Comparison of ENCODE assay signal across 8 cellular contexts in genomic region chr6:149483849-149484635, GRCh38. TPM values are rescaled to one million over a fixed set of nuclear protein-coding genes. Genes with fewer than 3 reads are reported as not detected.
A peak's percentile ranks its signal among the peaks of the same experiment; 100 is the strongest.
DNase-seq lines count a peak whose midpoint lies in the region; ATAC-seq and TF ChIP-seq lines count a peak whose summit lies in the region.

No MANE protein-coding gene starts in this region.

- H3K9me3 Mint-ChIP-seq in T-helper 2 cell treated with Interferon-gamma antibody and Interleukin-4, amounts not matched to agents 5 μg/mL and 100 μg/mL, for 36 hours, result no peaks in the 10 kb centered on the region

- no peak for ATAC-seq in GM18498 (IDR thresholded peaks at IDR 0.05; ENCODE audit: unreplicated experiment)

- TF ChIP-seq EP300 in esophagus muscularis mucosa (IDR thresholded peaks at IDR 0.05), result no peak

- no peak overlapping the region for H3K27ac ChIP-seq in PC-9
- peak overlapping the region; percentile 34 to 68 (median 50) for H3K27ac ChIP-seq in esophagus muscularis mucosa (replicated peaks in 1 of 4)
- H3K27ac ChIP-seq in spleen, result peak overlapping the region; percentile 69 to 92 (median 90)

- peak overlapping the region; percentile 93 for H3K27ac Mint-ChIP-seq in T-helper 2 cell treated with Interferon-gamma antibody and Interleukin-4, amounts not matched to agents 5 μg/mL and 100 μg/mL, for 36 hours

- no peak for TF ChIP-seq CTCF in PC-9 (conservative IDR thresholded peaks at IDR 0.05)
- TF ChIP-seq CTCF in esophagus muscularis mucosa (IDR thresholded peaks at IDR 0.05), result no peak
- TF ChIP-seq CTCF in spleen (IDR thresholded peaks at IDR 0.05 in 8 of 11, conservative IDR thresholded peaks at IDR 0.05 in 3 of 11), result no peak

- H3K4me1 Mint-ChIP-seq in T-helper 2 cell treated with Interferon-gamma antibody and Interleukin-4, amounts not matched to agents 5 μg/mL and 100 μg/mL, for 36 hours (ENCODE audit: low read depth), result peaks cover 58% of the 10 kb centered on the region

- peaks cover 14% of the 10 kb centered on the region for H3K36me3 Mint-ChIP-seq in T-helper 2 cell treated with Interferon-gamma antibody and Interleukin-4, amounts not matched to agents 5 μg/mL and 100 μg/mL, for 36 hours (ENCODE audit: low read depth)

- H3K79me2 ChIP-seq in PC-9 (ENCODE audit: low read depth), result no peaks in the 10 kb centered on the region

- WGBS in esophagus muscularis mucosa, result 89% methylated on average over 11 of the region's 11 CpGs
- 65 to 76% (median 73%) methylated on average over 11 of the region's 11 CpGs for WGBS in spleen, 5 donors

- 0 out of 2 replicates have a peak, but pooled peaks cover 9% of the 10 kb centered on the region for H3K4me1 ChIP-seq in PC-9 (replicated peaks; ENCODE audit: insufficient read depth)
- H3K4me1 ChIP-seq in esophagus muscularis mucosa, result peaks cover 12 to 30% (median 23%) of the 10 kb centered on the region in 4 donors
- H3K4me1 ChIP-seq in spleen, result peaks cover 47 to 85% (median 66%) of the 10 kb centered on the region in 6 donors

- no peaks in the 10 kb centered on the region for H3F3A ChIP-seq in PC-9 (ENCODE audit: insufficient read depth, low read depth)

- no peaks in the 10 kb centered on the region for H3K9me3 ChIP-seq in PC-9 (ENCODE audit: insufficient read depth, low read depth)
- no peaks in the 10 kb centered on the region for H3K9me3 ChIP-seq in esophagus muscularis mucosa
- H3K9me3 ChIP-seq in spleen, result no peaks in the 10 kb centered on the region

- H3K36me3 ChIP-seq in PC-9 (ENCODE audit: low read depth) (no peaks in the 10 kb centered on the region), esophagus muscularis mucosa (no peaks in the 10 kb centered on the region), spleen (no peaks in the 10 kb centered on the region)

- DNase-seq in T-helper 2 cell treated with Interferon-gamma antibody and Interleukin-4, amounts not matched to agents 5 μg/mL and 100 μg/mL, for 36 hours (ENCODE audit: low spot score), result no peak
- DNase-seq in T-helper 2 cell (no peak), PC-9 (no peak), esophagus muscularis mucosa (ENCODE audit: extremely low spot score) (peak; percentile 70), spleen (no peak), DMS79 (lab: John Stamatoyannopoulos, UW) (no peak), activated gamma-delta T cell (lab: John Stamatoyannopoulos, UW) (no peak)

- intact Hi-C loops in PC-9 (cut with micrococcal nuclease; ENCODE audit: unreplicated experiment) (no loop called here), esophagus muscularis mucosa (cut with DNase I) (no loop called here), spleen (cut with DNase I; ENCODE audit: low total_unique reads) (no loop called here)

- H3K4me3 ChIP-seq in PC-9, result no peak overlapping the region
- H3K4me3 ChIP-seq in esophagus muscularis mucosa, result peak overlapping the region in 1 of 4 donors; percentile 36
- peak overlapping the region; percentile 31 to 66 (median 42) for H3K4me3 ChIP-seq in spleen

- BruUV-seq in PC-9 (replicated peaks; lab: Mats Ljungman, UMichigan), result no TSS peak

- H3K27me3 ChIP-seq in PC-9 (ENCODE audit: insufficient read depth, low read depth), result no peaks in the 10 kb centered on the region
- no peaks in the 10 kb centered on the region for H3K27me3 ChIP-seq in esophagus muscularis mucosa
- no peaks in the 10 kb centered on the region for H3K27me3 ChIP-seq in spleen (replicated peaks in 1 of 7)

- POLR2A ChIA-PET in PC-9 (lab: Charles Lee; ENCODE audit: unreplicated experiment), result no interaction called here

- H3K27me3 Mint-ChIP-seq in T-helper 2 cell treated with Interferon-gamma antibody and Interleukin-4, amounts not matched to agents 5 μg/mL and 100 μg/mL, for 36 hours (ENCODE audit: low read depth), result no peaks in the 10 kb centered on the region

- H3K4me2 ChIP-seq in PC-9, result peak overlapping the region; percentile 65

- TF ChIP-seq POLR2A in esophagus muscularis mucosa (IDR thresholded peaks at IDR 0.05; ENCODE audit: low read depth) (no peak), spleen (IDR thresholded peaks at IDR 0.05) (no peak)

- CTCF ChIA-PET in PC-9 (lab: Charles Lee), result interaction anchor here (0.6 kb wide), 2 partner anchors 29 to 78 kb away, joined by 3 to 4 read pairs; no protein-coding TSS in a partner anchor

- no peaks in the 10 kb centered on the region for H3K9me2 ChIP-seq in PC-9 (ENCODE audit: insufficient read depth)

- H2AFZ ChIP-seq in PC-9, result no peak overlapping the region

- peak overlapping the region; percentile 90 for H3K4me3 Mint-ChIP-seq in T-helper 2 cell treated with Interferon-gamma antibody and Interleukin-4, amounts not matched to agents 5 μg/mL and 100 μg/mL, for 36 hours

- H4K20me1 ChIP-seq in PC-9 (ENCODE audit: insufficient read depth), result no peaks in the 10 kb centered on the region

RNA-seq across cellular contexts. Expression of gene ZC3H12D, which starts 0.8 kb away (rescaled TPM):
- total RNA-seq in PC-9 (2021), result 0.10 TPM in 1 of 2 replicates, not detected in the other
- 1 to 10 TPM in 1 of 4 donors, under 1 TPM in 3; 0.63 to 5.8 (median 0.87) TPM for total RNA-seq in esophagus muscularis mucosa
- total RNA-seq in spleen, result 10 to 100 TPM; 20.1 to 38.4 (median 27.3) TPM
- 10 to 100 TPM; 15.2 to 24.4 (median 18.3) TPM for polyA plus RNA-seq in spleen
